ENCODE assay signal across 14 cellular contexts in the genomic region with DNA sequence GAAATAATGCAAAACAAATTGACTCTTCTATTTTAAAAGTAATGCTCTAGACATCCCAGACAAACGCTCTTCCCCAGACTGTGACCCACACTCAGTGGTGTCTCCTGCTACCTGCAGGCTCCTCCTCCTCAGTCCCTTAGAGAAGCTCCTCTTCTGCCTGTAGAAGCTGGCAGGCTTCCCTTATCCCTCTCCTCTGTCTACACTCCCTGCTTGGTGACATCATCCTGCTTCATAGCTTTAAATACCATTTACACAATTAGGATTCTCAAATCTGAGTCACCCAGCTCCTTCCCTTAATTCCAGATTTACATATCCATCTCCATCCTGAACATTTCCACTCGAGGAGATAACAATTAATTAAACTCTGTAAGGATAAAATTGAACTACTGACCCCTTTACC.
A peak's percentile ranks its signal among the peaks of the same experiment; 100 is the strongest.
DNase-seq lines count a peak whose midpoint lies in the region; ATAC-seq and TF ChIP-seq lines count a peak whose summit lies in the region.
"Had no signal": no experiment of that assay in that cellular context is flagged by ENCODE, and none has a peak within 500 bp of the region (broad histone marks: within the 10 kb centered on the region; RNA-seq: fewer than 3 reads in every experiment).

No MANE protein-coding gene starts in this region.

- DNase-seq in AG08396 (ENCODE audit: low spot score), result peak; percentile 36
- peak; percentile 10 for DNase-seq in MG63
- peak; percentile 74 for DNase-seq in astrocyte of the hippocampus (ENCODE audit: low read depth, low spot score)
- DNase-seq in foreskin fibroblast, result peak; percentile 74 to 87
- DNase-seq in HUDEP-2 (lab: John Stamatoyannopoulos, UW; ENCODE audit: unreplicated experiment in 76 of 76), result no peak
- DNase-seq in HAP-1 (ENCODE audit: low spot score in 2 of 2), result no peak
- DNase-seq: activated CD4-positive, alpha-beta T cell treated with anti-CD3 and anti-CD28 coated beads, Interleukin-2, amount 10 ng/mL, durations not matched to agents 24 days and 14 days; heart right ventricle; ovary; T1000; upper lobe of left lung had no signal

- H3K27me3 ChIP-seq in MG63 (no peaks in the 10 kb centered on the region), HAP-1 (ENCODE audit: low read depth) (no peaks in the 10 kb centered on the region)
- H3K27me3 ChIP-seq: ovary, upper lobe of left lung had no signal

- in situ Hi-C loops in HAP-1 (cut with MboI; ENCODE audit: low sequenced_read_pairs), result no loop called here

- H3K4me1 ChIP-seq in HAP-1, result no peaks in the 10 kb centered on the region
- H3K4me1 ChIP-seq: heart right ventricle, upper lobe of left lung had no signal

- no peaks in the 10 kb centered on the region for H3K9me3 ChIP-seq in MG63
- no peaks in the 10 kb centered on the region for H3K9me3 ChIP-seq in HAP-1
- H3K9me3 ChIP-seq: heart right ventricle, ovary, upper lobe of left lung had no signal

- no peaks in the 10 kb centered on the region for H3K36me3 ChIP-seq in MG63
- H3K36me3 ChIP-seq in HAP-1 (replicated peaks), result no peaks in the 10 kb centered on the region
- H3K36me3 ChIP-seq: heart right ventricle, ovary, upper lobe of left lung had no signal

- H3K4me3 ChIP-seq in MG63, result no peak overlapping the region
- no peak overlapping the region for H3K4me3 ChIP-seq in foreskin fibroblast (ENCODE audit: low read depth in 1 of 2, low read length in 2 of 2)
- H3K4me3 ChIP-seq in HAP-1, result no peak overlapping the region
- H3K4me3 ChIP-seq: heart right ventricle, ovary, upper lobe of left lung had no signal

- no peak for TF ChIP-seq CTCF in foreskin fibroblast (IDR thresholded peaks at IDR 0.05; ENCODE audit: low read depth, low read length)

- ATAC-seq in GM19455 (IDR thresholded peaks at IDR 0.05; ENCODE audit: unreplicated experiment), result no peak
- no peak for ATAC-seq in GM19463 (IDR thresholded peaks at IDR 0.05; ENCODE audit: unreplicated experiment)
- ATAC-seq: heart right ventricle; stimulated activated naive CD8-positive, alpha-beta T cell treated with anti-CD3 and anti-CD28 coated beads, Interleukin-15, Interleukin-2, amounts not matched to agents 100 U/mL and 50 U/mL, for 24 hours had no signal

Comparison
In these comparisons a context has a peak if more than half of its experiments do, and no peak if none do; other contexts are left out.
1. DNase-seq: peak in AG08396 (single experiment), MG63 (single experiment), astrocyte of the hippocampus (single experiment) and foreskin fibroblast (2 of 2); none in HUDEP-2 (0 of 76) and HAP-1 (0 of 2).